In genomic region chr12:95634622-95635621, GRCh38 we compare ENCODE assay signal across 1 cellular context.
TF ChIP-seq lines count a peak whose summit lies in the region.

No MANE protein-coding gene starts in this region.

TF ChIP-seq in A549, 52 proteins besides CTCF, POLR2A, EP300 and RAD21 (continued from another document):
- TF ChIP-seq, protein P1, sequence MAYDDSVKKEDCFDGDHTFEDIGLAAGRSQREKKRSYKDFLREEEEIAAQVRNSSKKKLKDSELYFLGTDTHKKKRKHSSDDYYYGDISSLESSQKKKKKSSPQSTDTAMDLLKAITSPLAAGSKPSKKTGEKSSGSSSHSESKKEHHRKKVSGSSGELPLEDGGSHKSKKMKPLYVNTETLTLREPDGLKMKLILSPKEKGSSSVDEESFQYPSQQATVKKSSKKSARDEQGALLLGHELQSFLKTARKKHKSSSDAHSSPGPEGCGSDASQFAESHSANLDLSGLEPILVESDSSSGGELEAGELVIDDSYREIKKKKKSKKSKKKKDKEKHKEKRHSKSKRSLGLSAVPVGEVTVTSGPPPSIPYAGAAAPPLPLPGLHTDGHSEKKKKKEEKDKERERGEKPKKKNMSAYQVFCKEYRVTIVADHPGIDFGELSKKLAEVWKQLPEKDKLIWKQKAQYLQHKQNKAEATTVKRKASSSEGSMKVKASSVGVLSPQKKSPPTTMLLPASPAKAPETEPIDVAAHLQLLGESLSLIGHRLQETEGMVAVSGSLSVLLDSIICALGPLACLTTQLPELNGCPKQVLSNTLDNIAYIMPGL (CRISPR knock-in tag; IDR thresholded peaks at IDR 0.05; ENCODE audit: borderline replicate concordance), result no peak
- no peak for TF ChIP-seq RNF2 (IDR thresholded peaks at IDR 0.05; ENCODE audit: borderline replicate concordance, low read depth)
- TF ChIP-seq JUNB (IDR thresholded peaks at IDR 0.05), result peak; percentile 61; the same call in 1 of the 2 replicates
- TF ChIP-seq FOXS1 (CRISPR knock-in tag; IDR thresholded peaks at IDR 0.05), result 0 out of 2 replicates have a peak, but pooled peaks have one; percentile 23
- TF ChIP-seq HOXB5 (CRISPR knock-in tag; IDR thresholded peaks at IDR 0.05), result no peak
- TF ChIP-seq E2F6 (IDR thresholded peaks at IDR 0.05; ENCODE audit: borderline replicate concordance, low read depth), result no peak
- TF ChIP-seq HDAC2 (IDR thresholded peaks at IDR 0.05), result no peak
- no peak for TF ChIP-seq POLR2AphosphoS2 (conservative IDR thresholded peaks at IDR 0.05; ENCODE audit: low read length)
- no peak for TF ChIP-seq ZC3H11A (IDR thresholded peaks at IDR 0.05)
- peak; percentile 44; the same call in 1 of the 2 replicates for TF ChIP-seq HOXB13 (CRISPR knock-in tag; IDR thresholded peaks at IDR 0.05; ENCODE audit: low read depth)
- no peak for TF ChIP-seq FOSB (CRISPR knock-in tag; IDR thresholded peaks at IDR 0.05)
- TF ChIP-seq MAZ (IDR thresholded peaks at IDR 0.05; ENCODE audit: borderline replicate concordance, low read depth, low read length), result no peak
- TF ChIP-seq CHD2 (IDR thresholded peaks at IDR 0.05; ENCODE audit: low read length, partially characterized antibody), result no peak
- TF ChIP-seq PHF8 (IDR thresholded peaks at IDR 0.05; ENCODE audit: borderline replicate concordance, low read depth), result no peak
- TF ChIP-seq KDM1A (IDR thresholded peaks at IDR 0.05; ENCODE audit: low read depth), result no peak
- peak; percentile 70 for TF ChIP-seq ZNF302 (CRISPR knock-in tag; IDR thresholded peaks at IDR 0.05)
- peak in 1 of 2 experiments; percentile 55; a peak in 3 of 4 replicates for TF ChIP-seq CEBPB (IDR thresholded peaks at IDR 0.05)
- TF ChIP-seq CBX2 (IDR thresholded peaks at IDR 0.05; ENCODE audit: borderline replicate concordance, low read depth), result no peak
- no peak for TF ChIP-seq TFCP2L1 (CRISPR knock-in tag; IDR thresholded peaks at IDR 0.05)
- no peak for TF ChIP-seq REST (IDR thresholded peaks at IDR 0.05)
- peak in 1 of 2 experiments; percentile 40; a peak in 1 of 5 replicates for TF ChIP-seq JUN (IDR thresholded peaks at IDR 0.05)
- TF ChIP-seq NFE2L2 (conservative IDR thresholded peaks at IDR 0.05; ENCODE audit: low read length), result no peak
- no peak for TF ChIP-seq HOXA7 (CRISPR knock-in tag; IDR thresholded peaks at IDR 0.05)
- TF ChIP-seq NR3C1 (IDR thresholded peaks at IDR 0.05), result no peak
- TF ChIP-seq SREBF2 (IDR thresholded peaks at IDR 0.05), result no peak
- no peak for TF ChIP-seq ESRRA (IDR thresholded peaks at IDR 0.05; ENCODE audit: borderline replicate concordance, low read length)
- no peak for TF ChIP-seq SMC3 (IDR thresholded peaks at IDR 0.05)
- no peak; the same call in 1 of the 2 replicates for TF ChIP-seq HEYL (CRISPR knock-in tag; IDR thresholded peaks at IDR 0.05)
- TF ChIP-seq, protein P2, sequence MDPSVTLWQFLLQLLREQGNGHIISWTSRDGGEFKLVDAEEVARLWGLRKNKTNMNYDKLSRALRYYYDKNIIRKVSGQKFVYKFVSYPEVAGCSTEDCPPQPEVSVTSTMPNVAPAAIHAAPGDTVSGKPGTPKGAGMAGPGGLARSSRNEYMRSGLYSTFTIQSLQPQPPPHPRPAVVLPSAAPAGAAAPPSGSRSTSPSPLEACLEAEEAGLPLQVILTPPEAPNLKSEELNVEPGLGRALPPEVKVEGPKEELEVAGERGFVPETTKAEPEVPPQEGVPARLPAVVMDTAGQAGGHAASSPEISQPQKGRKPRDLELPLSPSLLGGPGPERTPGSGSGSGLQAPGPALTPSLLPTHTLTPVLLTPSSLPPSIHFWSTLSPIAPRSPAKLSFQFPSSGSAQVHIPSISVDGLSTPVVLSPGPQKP (IDR thresholded peaks at IDR 0.05; ENCODE audit: low read depth, low read length), result no peak
